ENCODE assay signal across 8 cellular contexts in the genomic region with DNA sequence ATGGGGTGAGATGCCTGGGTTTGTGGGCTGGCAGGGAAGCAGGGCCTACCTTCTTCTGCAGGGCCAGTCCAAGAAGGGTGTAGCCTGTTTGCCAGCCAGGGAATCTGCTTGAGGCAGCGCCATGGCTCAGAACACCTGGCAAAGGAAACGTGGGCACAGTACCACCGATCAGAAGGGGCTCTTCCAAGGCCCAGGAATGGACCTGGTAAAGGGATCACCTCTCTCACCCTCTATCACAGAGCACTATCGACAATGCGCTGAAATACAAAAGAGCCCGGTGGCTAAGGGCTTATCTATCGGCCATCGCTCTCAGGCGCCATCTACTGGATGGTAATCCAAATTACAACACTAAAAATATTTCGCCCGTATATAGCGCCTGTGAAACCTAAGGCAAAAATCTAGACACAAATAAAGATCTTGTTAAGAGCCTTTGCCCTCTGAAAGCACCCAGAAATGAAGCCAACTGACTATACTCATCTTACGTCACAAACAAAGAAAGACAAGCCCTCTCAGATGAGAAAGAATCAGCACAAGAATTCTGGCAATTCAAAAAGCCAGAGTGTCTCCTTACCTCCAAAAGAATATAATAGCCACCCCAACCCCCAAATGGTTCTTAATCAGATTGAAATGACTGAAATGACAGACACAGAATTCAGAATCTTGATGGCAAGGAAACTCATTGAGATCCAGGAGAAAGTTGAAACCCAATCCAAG.
DNase-seq lines count a peak whose midpoint lies in the region; ATAC-seq and TF ChIP-seq lines count a peak whose summit lies in the region.

No MANE protein-coding gene starts in this region.

- H3K27ac ChIP-seq in gastroesophageal sphincter: no peak overlapping the region

- no peaks in the 10 kb centered on the region for H3K27me3 ChIP-seq in gastroesophageal sphincter

- peak; percentile 74 for ATAC-seq in GM18511 (IDR thresholded peaks at IDR 0.05; ENCODE audit: unreplicated experiment)
- no peak for ATAC-seq in gastroesophageal sphincter
- ATAC-seq in GM18517 (IDR thresholded peaks at IDR 0.05; ENCODE audit: unreplicated experiment): no peak
- ATAC-seq in HG03196 (IDR thresholded peaks at IDR 0.05; ENCODE audit: unreplicated experiment): no peak

- WGBS in gastroesophageal sphincter (ENCODE audit: low coverage in 1 of 2), 2 donors: 48 to 50% methylated on average over 7 to 10 of the region's 13 CpGs

- H3K4me3 ChIP-seq in AG09309 (ENCODE audit: control insufficient read depth, low read depth, low read length) (no peak overlapping the region), gastroesophageal sphincter (no peak overlapping the region)
- no peak overlapping the region for H3K4me3 ChIP-seq in Jurkat, Clone E6-1 (ENCODE audit: low read length)

- DNase-seq in AG09309 (ENCODE audit: low read depth): no peak
- DNase-seq in Jurkat, Clone E6-1 (ENCODE audit: low read depth, low spot score): peak; percentile 28
- DNase-seq in activated CD4-positive, alpha-beta T cell treated with anti-CD3 and anti-CD28 coated beads, Interleukin-2, amount 50 U/mL, for 48 hours: peak; percentile 9 to 29
- peak; percentile 35 for DNase-seq in stimulated activated CD4-positive, alpha-beta T cell treated with anti-CD3 and anti-CD28 coated beads, Interleukin-4, amount 100 ng/mL, for 24 hours

- H3K9me3 ChIP-seq in gastroesophageal sphincter: peaks cover 0 to 13% (median 0%) of the 10 kb centered on the region in 3 donors

- TF ChIP-seq EP300 in gastroesophageal sphincter (IDR thresholded peaks at IDR 0.05): no peak

- no peak for TF ChIP-seq POLR2A in gastroesophageal sphincter (IDR thresholded peaks at IDR 0.05)

- peak; percentile 62 for TF ChIP-seq CTCF in AG09309 (IDR thresholded peaks at IDR 0.05; ENCODE audit: control insufficient read depth, insufficient read depth, low read depth, low read length, missing control alignments)
- peak in 3 of 4 experiments; percentile 11 to 46 (median 25) for TF ChIP-seq CTCF in gastroesophageal sphincter (IDR thresholded peaks at IDR 0.05)

- H3K36me3 ChIP-seq in gastroesophageal sphincter: no peaks in the 10 kb centered on the region

- peaks cover 0 to 14% (median 0%) of the 10 kb centered on the region in 3 donors for H3K4me1 ChIP-seq in gastroesophageal sphincter
